In genomic region chr2:36530178-36530982, GRCh38 we compare ENCODE assay signal across 9 cellular contexts.
DNase-seq lines count a peak whose midpoint lies in the region; ATAC-seq and TF ChIP-seq lines count a peak whose summit lies in the region.
"Had no signal": no experiment of that assay in that cellular context is flagged by ENCODE, and none has a peak within 500 bp of the region (broad histone marks: within the 10 kb centered on the region; RNA-seq: fewer than 3 reads in every experiment).

No MANE protein-coding gene starts in this region.

- H3K36me3 ChIP-seq in HUES6 (ENCODE audit: control insufficient read depth, insufficient read depth, low read length): peaks cover 19% of the 10 kb centered on the region
- no peaks in the 10 kb centered on the region for H3K36me3 ChIP-seq in CD4-positive, alpha-beta memory T cell (ENCODE audit: insufficient read depth, low read length)
- no peaks in the 10 kb centered on the region for H3K36me3 ChIP-seq in CD8-positive, alpha-beta memory T cell (ENCODE audit: insufficient read depth, low read length)

- no peak overlapping the region for H3K27ac Mint-ChIP-seq in CD4-positive, alpha-beta memory T cell
- no peak overlapping the region for H3K27ac Mint-ChIP-seq in CD8-positive, alpha-beta memory T cell

- intact Hi-C loops in CD4-positive, alpha-beta memory T cell (cut with micrococcal nuclease): no loop called here

- H3K9me3 ChIP-seq in HUES6 (ENCODE audit: control insufficient read depth, insufficient read depth, low read depth, low read length): no peaks in the 10 kb centered on the region
- H3K9me3 ChIP-seq in CD4-positive, alpha-beta memory T cell (ENCODE audit: control insufficient read depth in 1 of 2, low read length in 2 of 2): no peaks in the 10 kb centered on the region
- no peaks in the 10 kb centered on the region for H3K9me3 ChIP-seq in CD8-positive, alpha-beta memory T cell (ENCODE audit: low read length)

- H3K27ac ChIP-seq in HUES6 (ENCODE audit: low read depth, low read length): peak overlapping the region; percentile 52; the same call in 1 of the 2 replicates
- H3K27ac ChIP-seq in CD4-positive, alpha-beta memory T cell (ENCODE audit: low read depth, low read length): no peak overlapping the region
- no peak overlapping the region for H3K27ac ChIP-seq in CD8-positive, alpha-beta memory T cell (ENCODE audit: low read depth, low read length)

- peaks cover 14% of the 10 kb centered on the region; the same call in 1 of the 2 replicates for H3K4me1 ChIP-seq in HUES6 (ENCODE audit: control insufficient read depth, insufficient read depth, low read length)
- H3K4me1 ChIP-seq in CD4-positive, alpha-beta memory T cell (ENCODE audit: insufficient read depth, low read length): no peaks in the 10 kb centered on the region
- no peaks in the 10 kb centered on the region for H3K4me1 ChIP-seq in CD8-positive, alpha-beta memory T cell (ENCODE audit: insufficient read depth, low read length)

- no peak overlapping the region for H3K4me3 Mint-ChIP-seq in CD4-positive, alpha-beta memory T cell
- H3K4me3 Mint-ChIP-seq in CD8-positive, alpha-beta memory T cell: no peak overlapping the region

- H3K27me3 Mint-ChIP-seq in CD4-positive, alpha-beta memory T cell: no peaks in the 10 kb centered on the region
- H3K27me3 Mint-ChIP-seq in CD8-positive, alpha-beta memory T cell: no peaks in the 10 kb centered on the region

- H3K4me3 ChIP-seq in GM12864 (ENCODE audit: low read depth, low read length) (no peak overlapping the region), HUES6 (ENCODE audit: low read depth, low read length) (no peak overlapping the region), foreskin fibroblast (ENCODE audit: low read depth in 1 of 2, low read length in 2 of 2) (no peak overlapping the region)
- no peak overlapping the region for H3K4me3 ChIP-seq in CD4-positive, alpha-beta memory T cell (ENCODE audit: low read length in 2 of 2)
- H3K4me3 ChIP-seq in CD8-positive, alpha-beta memory T cell (ENCODE audit: low read length): no peak overlapping the region

- H3K9me3 Mint-ChIP-seq in CD4-positive, alpha-beta memory T cell: peaks cover 0 to 2% (median 0%) of the 10 kb centered on the region in 8 donors
- H3K9me3 Mint-ChIP-seq in CD8-positive, alpha-beta memory T cell: no peaks in the 10 kb centered on the region

- H3K27me3 ChIP-seq in HUES6 (ENCODE audit: control insufficient read depth, insufficient read depth, low read length): no peaks in the 10 kb centered on the region
- H3K27me3 ChIP-seq in CD4-positive, alpha-beta memory T cell (ENCODE audit: insufficient read depth, low read length): no peaks in the 10 kb centered on the region
- H3K27me3 ChIP-seq in CD8-positive, alpha-beta memory T cell (ENCODE audit: insufficient read depth, low read length, poor library complexity, severe bottlenecking): no peaks in the 10 kb centered on the region

- CTCF ChIA-PET in CD4-positive, alpha-beta memory T cell (lab: Charles Lee; ENCODE audit: partially characterized antibody): no interaction called here
- CTCF ChIA-PET in CD8-positive, alpha-beta memory T cell (lab: Charles Lee): no interaction called here

- DNase-seq in GM12864 (ENCODE audit: low read depth): peak; percentile 15
- peak; percentile 49 to 77 for DNase-seq in foreskin fibroblast
- no peak for DNase-seq in hypothalamus (lab: John Stamatoyannopoulos, UW)
- DNase-seq in stimulated activated naive CD8-positive, alpha-beta T cell treated with anti-CD3 and anti-CD28 coated beads, Interleukin-15, Interleukin-2, amounts not matched to agents 100 U/mL and 50 U/mL, for 24 hours: no peak
- no peak for DNase-seq in CD4-positive, alpha-beta memory T cell
- DNase-seq in CD8-positive, alpha-beta memory T cell: no peak
- DNase-seq: nucleus accumbens had no signal

- TF ChIP-seq CTCF in GM12864 (IDR thresholded peaks at IDR 0.05; ENCODE audit: low read depth, low read length, missing control alignments): no peak
- no peak for TF ChIP-seq CTCF in foreskin fibroblast (IDR thresholded peaks at IDR 0.05; ENCODE audit: low read depth, low read length)

- ATAC-seq in GM21717 (IDR thresholded peaks at IDR 0.05; ENCODE audit: unreplicated experiment): peak; percentile 84
- ATAC-seq in stimulated activated naive CD8-positive, alpha-beta T cell treated with anti-CD3 and anti-CD28 coated beads, Interleukin-15, Interleukin-2, amounts not matched to agents 100 U/mL and 50 U/mL, for 24 hours: no peak

- H3K9ac ChIP-seq in HUES6 (ENCODE audit: low read length): no peak overlapping the region

- H3K4me1 Mint-ChIP-seq in CD4-positive, alpha-beta memory T cell: peaks cover 0 to 1% (median 0%) of the 10 kb centered on the region in 4 donors
- H3K4me1 Mint-ChIP-seq in CD8-positive, alpha-beta memory T cell: no peaks in the 10 kb centered on the region

- POLR2A ChIA-PET in CD4-positive, alpha-beta memory T cell (lab: Charles Lee; ENCODE audit: partially characterized antibody): no interaction called here
- POLR2A ChIA-PET in CD8-positive, alpha-beta memory T cell (lab: Charles Lee): no interaction called here

- H3K36me3 Mint-ChIP-seq in CD4-positive, alpha-beta memory T cell: peaks cover 4 to 17% of the 10 kb centered on the region in 2 donors
- peaks cover 0 to 23% (median 7%) of the 10 kb centered on the region in 3 donors for H3K36me3 Mint-ChIP-seq in CD8-positive, alpha-beta memory T cell

Comparison
In these comparisons a context has a peak if more than half of its experiments do, and no peak if none do; other contexts are left out.
1. DNase-seq: peak in GM12864 (single experiment) and foreskin fibroblast (2 of 2); none in hypothalamus (0 of 51), stimulated activated naive CD8-positive, alpha-beta T cell treated with anti-CD3 and anti-CD28 coated beads, Interleukin-15, Interleukin-2, amounts not matched to agents 100 U/mL and 50 U/mL, for 24 hours (single experiment), CD4-positive, alpha-beta memory T cell (0 of 5) and CD8-positive, alpha-beta memory T cell (0 of 5).